Comparison of ENCODE assay signal across 8 cellular contexts in the genomic region with DNA sequence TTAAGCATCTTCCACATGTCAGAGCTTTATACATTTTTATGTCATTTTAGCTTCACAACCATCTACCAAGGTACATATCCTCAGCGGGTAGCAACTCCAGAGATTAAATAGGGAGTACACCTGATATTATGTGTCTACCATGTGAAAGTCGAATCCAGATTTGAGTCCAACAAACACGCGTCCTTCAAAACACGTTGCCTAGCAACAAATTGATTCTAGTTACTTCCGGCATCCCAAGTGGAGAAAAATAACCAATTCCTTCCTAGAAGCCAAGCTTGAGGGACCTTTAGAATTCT. TPM values are rescaled to one million over a fixed set of nuclear protein-coding genes. Genes with fewer than 3 reads are reported as not detected.
DNase-seq lines count a peak whose midpoint lies in the region; ATAC-seq, FAIRE-seq and TF ChIP-seq lines count a peak whose summit lies in the region.

No MANE protein-coding gene starts in this region.

- intact Hi-C loops in endothelial cell of umbilical vein (cut with micrococcal nuclease): loop anchor here (5.0 kb wide), 1 partner anchor 53 kb away; a partner anchor contains a TSS

- H3K36me3 Mint-ChIP-seq in activated T-cell treated with anti-CD3 and anti-CD28 coated beads, Interleukin-2, amount 50 U/mL, for 72 hours (ENCODE audit: insufficient read depth in 2 of 2): no peaks in the 10 kb centered on the region

- H3K79me2 ChIP-seq in endothelial cell of umbilical vein (ENCODE audit: control insufficient read depth, insufficient read depth, low read length): no peaks in the 10 kb centered on the region
- no peaks in the 10 kb centered on the region for H3K79me2 ChIP-seq in osteoblast (ENCODE audit: insufficient read depth, low read length)

- H3K9me3 ChIP-seq in endothelial cell of umbilical vein (replicated peaks; ENCODE audit: control insufficient read depth, insufficient read depth, low read length) (no peaks in the 10 kb centered on the region), osteoblast (ENCODE audit: low read depth, low read length) (no peaks in the 10 kb centered on the region)

- H3K27ac Mint-ChIP-seq in activated T-cell treated with anti-CD3 and anti-CD28 coated beads, Interleukin-2, amount 50 U/mL, for 72 hours: no peak overlapping the region

- no peak for TF ChIP-seq POLR2A in endothelial cell of umbilical vein (IDR thresholded peaks at IDR 0.05; ENCODE audit: low read depth, low read length)

- H3K4me2 ChIP-seq in endothelial cell of umbilical vein (ENCODE audit: insufficient read depth, low read length) (peak overlapping the region; percentile 78), osteoblast (ENCODE audit: insufficient read depth, low read length) (peak overlapping the region; percentile 96)

- no peak overlapping the region for H3K27ac ChIP-seq in endothelial cell of umbilical vein (ENCODE audit: insufficient read depth, low read depth, low read length)
- no peak overlapping the region for H3K27ac ChIP-seq in osteoblast (ENCODE audit: low read depth, low read length)

- dilution Hi-C loops in endothelial cell of umbilical vein (cut with MboI; ENCODE audit: extremely low pct_ligation_motif_present, low sequenced_read_pairs): no loop called here

- H3K36me3 ChIP-seq in endothelial cell of umbilical vein (ENCODE audit: control insufficient read depth in 2 of 2, extremely low read depth in 1 of 2, insufficient read depth in 2 of 2, low read length in 2 of 2) (no peaks in the 10 kb centered on the region), osteoblast (ENCODE audit: insufficient read depth, low read length) (no peaks in the 10 kb centered on the region)

- peak overlapping the region; percentile 86 for H2AFZ ChIP-seq in endothelial cell of umbilical vein (ENCODE audit: low read depth, low read length)
- peak overlapping the region; percentile 92 for H2AFZ ChIP-seq in osteoblast (ENCODE audit: low read length)

- POLR2A ChIA-PET in endothelial cell of umbilical vein (lab: Charles Lee): no interaction called here

- peak overlapping the region; percentile 88 to 92 for H3K4me3 Mint-ChIP-seq in activated T-cell treated with anti-CD3 and anti-CD28 coated beads, Interleukin-2, amount 50 U/mL, for 72 hours

- H3K27me3 ChIP-seq in endothelial cell of umbilical vein (ENCODE audit: control insufficient read depth in 2 of 2, insufficient read depth in 2 of 2, low read length in 2 of 2) (peaks cover 18 to 35% of the 10 kb centered on the region in 2 experiments), osteoblast (ENCODE audit: insufficient read depth, low read length) (peaks cover 18% of the 10 kb centered on the region)

- no peak for TF ChIP-seq CTCF in endothelial cell of umbilical vein (IDR thresholded peaks at IDR 0.05; ENCODE audit: extremely low read depth in 1 of 2, insufficient read depth in 1 of 2, low read depth in 1 of 2, low read length in 2 of 2)
- TF ChIP-seq CTCF in osteoblast (IDR thresholded peaks at IDR 0.05; ENCODE audit: extremely low read depth, low read depth, low read length): no peak

- H3K4me1 ChIP-seq in endothelial cell of umbilical vein (ENCODE audit: control insufficient read depth, extremely low read depth, insufficient read depth, low read length): peaks cover 6% of the 10 kb centered on the region
- H3K4me1 ChIP-seq in osteoblast (ENCODE audit: insufficient read depth, low read length): peaks cover 6% of the 10 kb centered on the region

- H3K9ac ChIP-seq in endothelial cell of umbilical vein (replicated peaks; ENCODE audit: extremely low read depth, insufficient read depth, low read length): no peak overlapping the region

- peak in 1 of 2 donors; percentile 1 for ATAC-seq in activated T-cell treated with anti-CD3 and anti-CD28 coated beads, Interleukin-2, amount 50 U/mL, for 72 hours (replicated peaks in 1 of 2)
- no peak for ATAC-seq in HG03025 (IDR thresholded peaks at IDR 0.05; ENCODE audit: low FRiP score, unreplicated experiment)
- ATAC-seq in HG02938 (IDR thresholded peaks at IDR 0.05; ENCODE audit: unreplicated experiment): no peak

- H3K9me3 Mint-ChIP-seq in activated T-cell treated with anti-CD3 and anti-CD28 coated beads, Interleukin-2, amount 50 U/mL, for 72 hours: no peaks in the 10 kb centered on the region

- H3K4me3 ChIP-seq in endothelial cell of umbilical vein (replicated peaks in 1 of 3; ENCODE audit: insufficient read depth in 1 of 3, low read depth in 1 of 3, low read length in 3 of 3): peak overlapping the region; percentile 29 to 71 (median 49)
- H3K4me3 ChIP-seq in osteoblast (ENCODE audit: insufficient read depth, low read length): peak overlapping the region; percentile 73

- H4K20me1 ChIP-seq in endothelial cell of umbilical vein (replicated peaks; ENCODE audit: control insufficient read depth, extremely low read depth, insufficient read depth, low read length) (no peaks in the 10 kb centered on the region), osteoblast (ENCODE audit: insufficient read depth, low read length) (no peaks in the 10 kb centered on the region)

- no TSS peak for BruUV-seq in endothelial cell of umbilical vein (replicated peaks; lab: Mats Ljungman, UMichigan)

- peaks cover 16% of the 10 kb centered on the region for H3K4me1 Mint-ChIP-seq in activated T-cell treated with anti-CD3 and anti-CD28 coated beads, Interleukin-2, amount 50 U/mL, for 72 hours (ENCODE audit: low read depth)

- no peak for FAIRE-seq in endothelial cell of umbilical vein (lab: Jason Lieb, UNC)

- H3K9me1 ChIP-seq in endothelial cell of umbilical vein (replicated peaks; ENCODE audit: control insufficient read depth, extremely low read depth, insufficient read depth, low read length): no peaks in the 10 kb centered on the region

- H3K27me3 Mint-ChIP-seq in activated T-cell treated with anti-CD3 and anti-CD28 coated beads, Interleukin-2, amount 50 U/mL, for 72 hours (ENCODE audit: low read depth): peaks cover 12% of the 10 kb centered on the region

- CTCF ChIA-PET in endothelial cell of umbilical vein (lab: Charles Lee): interaction anchor here (1.4 to 1.6 kb wide), 2 partner anchors 43 to 360 kb away, joined by 3 read pairs; no protein-coding TSS in a partner anchor

- DNase-seq in activated T-cell treated with anti-CD3 and anti-CD28 coated beads, Interleukin-2, amount 50 U/mL, for 72 hours: no peak
- no peak for DNase-seq in activated T-cell treated with anti-CD3 and anti-CD28 coated beads, Interleukin-2, amount 50 U/mL, for 1 hour
- peak; percentile 92 for DNase-seq in NCI-H748 (lab: John Stamatoyannopoulos, UW; ENCODE audit: unreplicated experiment)
- no peak for DNase-seq in endothelial cell of umbilical vein (ENCODE audit: low read depth, low spot score)
- no peak for DNase-seq in osteoblast (ENCODE audit: insufficient read length, low spot score, missing footprints)
- no peak for DNase-seq in occipital lobe (lab: John Stamatoyannopoulos, UW)

TF ChIP-seq in endothelial cell of umbilical vein, 7 proteins besides CTCF, POLR2A, EP300 and RAD21 (continues in another document):
- TF ChIP-seq EZH2 (IDR thresholded peaks at IDR 0.05; ENCODE audit: borderline replicate concordance, low read depth, low read length, severe bottlenecking): no peak
- no peak for TF ChIP-seq MYC (IDR thresholded peaks at IDR 0.05; ENCODE audit: low read depth, low read length)
- no peak for TF ChIP-seq FOS (IDR thresholded peaks at IDR 0.05; ENCODE audit: borderline replicate concordance, insufficient read depth, low read length)
- no peak for TF ChIP-seq POLR2AphosphoS5 (IDR thresholded peaks at IDR 0.05; ENCODE audit: insufficient read depth, low read depth, low read length)
- TF ChIP-seq JUN (IDR thresholded peaks at IDR 0.05; ENCODE audit: borderline replicate concordance, insufficient read depth, insufficient read length, low read depth): no peak
- no peak for TF ChIP-seq GATA2 (IDR thresholded peaks at IDR 0.05; ENCODE audit: insufficient read depth, insufficient read length, low read depth, low read length)

RNA-seq across cellular contexts. Expression of a gene that starts 0.2 kb away (rescaled TPM):
- total RNA-seq in activated T-cell treated with anti-CD3 and anti-CD28 coated beads, Interleukin-2, amount 50 U/mL, for 72 hours: under 1 TPM; 0.46 to 0.58 TPM
- not detected in 2 replicates for total RNA-seq in endothelial cell of umbilical vein
- not detected in 2 replicates for polyA plus RNA-seq in endothelial cell of umbilical vein
- polyA plus RNA-seq in endothelial cell of umbilical vein (2011; cell fraction: cytosol; rRNA removed): not detected in 2 replicates
- polyA plus RNA-seq in endothelial cell of umbilical vein (2011; cell fraction: nucleus; rRNA removed): not detected in 2 replicates
- polyA plus RNA-seq in endothelial cell of umbilical vein (2012): not detected in 2 replicates
- polyA minus RNA-seq in endothelial cell of umbilical vein: not detected in 2 replicates
- not detected for polyA minus RNA-seq in endothelial cell of umbilical vein (2011; cell fraction: cytosol; rRNA and poly(A)+ RNA removed)
- polyA minus RNA-seq in endothelial cell of umbilical vein (2011; cell fraction: nucleus; rRNA and poly(A)+ RNA removed): not detected in 2 replicates
- 0.59 TPM in 1 of 2 replicates, not detected in the other for total RNA-seq in osteoblast
- total RNA-seq in occipital lobe: not detected

RNA-seq across cellular contexts. Expression of a gene that starts 46.7 kb away (rescaled TPM):
- total RNA-seq in activated T-cell treated with anti-CD3 and anti-CD28 coated beads, Interleukin-2, amount 50 U/mL, for 72 hours: 10 to 100 TPM; 12.8 to 17.8 TPM
- total RNA-seq in endothelial cell of umbilical vein: 0.60 TPM in 1 of 2 replicates, not detected in the other
- polyA plus RNA-seq in endothelial cell of umbilical vein: 0.62 and 0.64 TPM in 2 replicates
- 0.26 and 0.30 TPM in 2 replicates for polyA plus RNA-seq in endothelial cell of umbilical vein (2011; cell fraction: cytosol; rRNA removed)
- 1.1 and 1.2 TPM in 2 replicates for polyA plus RNA-seq in endothelial cell of umbilical vein (2011; cell fraction: nucleus; rRNA removed)
- 0.09 and 0.19 TPM in 2 replicates for polyA plus RNA-seq in endothelial cell of umbilical vein (2012)
- polyA minus RNA-seq in endothelial cell of umbilical vein: 0.79 TPM in 1 of 2 replicates, not detected in the other
- 1.1 TPM for polyA minus RNA-seq in endothelial cell of umbilical vein (2011; cell fraction: cytosol; rRNA and poly(A)+ RNA removed)
- polyA minus RNA-seq in endothelial cell of umbilical vein (2011; cell fraction: nucleus; rRNA and poly(A)+ RNA removed): 0.19 and 0.48 TPM in 2 replicates
- total RNA-seq in osteoblast: 0.36 and 0.59 TPM in 2 replicates
- total RNA-seq in occipital lobe: 58.2 TPM

RNA-seq across cellular contexts. Expression of a gene that starts 54.8 kb away (rescaled TPM):
- total RNA-seq in activated T-cell treated with anti-CD3 and anti-CD28 coated beads, Interleukin-2, amount 50 U/mL, for 72 hours: 1 to 10 TPM in 1 of 2 donors, not detected in 1; 1.4 TPM
- total RNA-seq in endothelial cell of umbilical vein (not detected in 2 replicates), osteoblast (not detected in 2 replicates), occipital lobe (0.78 TPM)
- not detected in 2 replicates for polyA plus RNA-seq in endothelial cell of umbilical vein
- polyA plus RNA-seq in endothelial cell of umbilical vein (2011; cell fraction: cytosol; rRNA removed): not detected in 2 replicates
- not detected in 2 replicates for polyA plus RNA-seq in endothelial cell of umbilical vein (2011; cell fraction: nucleus; rRNA removed)
- polyA plus RNA-seq in endothelial cell of umbilical vein (2012): not detected in 2 replicates
- polyA minus RNA-seq in endothelial cell of umbilical vein: not detected in 2 replicates
- not detected for polyA minus RNA-seq in endothelial cell of umbilical vein (2011; cell fraction: cytosol; rRNA and poly(A)+ RNA removed)
- polyA minus RNA-seq in endothelial cell of umbilical vein (2011; cell fraction: nucleus; rRNA and poly(A)+ RNA removed): not detected in 2 replicates
